In genomic region chr3:194421-194820, GRCh38 we compare ENCODE assay signal across 37 cellular contexts. TPM values are rescaled to one million over a fixed set of nuclear protein-coding genes. Genes with fewer than 3 reads are reported as not detected.
"Had no signal": no experiment of that assay in that cellular context is flagged by ENCODE, and none has a peak within 500 bp of the region (broad histone marks: within the 10 kb centered on the region; RNA-seq: fewer than 3 reads in every experiment).

No MANE protein-coding gene starts in this region.

- H3K36me3 ChIP-seq: ascending aorta, brain microvascular endothelial cell, esophagus squamous epithelium, gastroesophageal sphincter, heart right ventricle had no signal

- H3K27me3 ChIP-seq: ascending aorta had no signal

- H3K27ac Mint-ChIP-seq: activated CD4-positive, alpha-beta memory T cell treated with anti-CD3 and anti-CD28 coated beads for 36 hours; activated CD4-positive, alpha-beta T cell treated with anti-CD3 and anti-CD28 coated beads for 36 hours; activated CD4-positive, alpha-beta T cell treated with anti-CD3 and anti-CD28 coated beads, Interleukin-2, amount 10 ng/mL, durations not matched to agents 24 days and 14 days; activated CD8-positive, alpha-beta memory T cell treated with anti-CD3 and anti-CD28 coated beads, Interleukin-2, amount 10 ng/mL, durations not matched to agents 7 days and 5 days; activated CD8-positive, alpha-beta T cell treated with anti-CD3 and anti-CD28 coated beads, Interleukin-2, amount 10 ng/mL, durations not matched to agents 7 days and 5 days; activated naive CD4-positive, alpha-beta T cell treated with anti-CD3 and anti-CD28 coated beads for 36 hours; activated naive CD4-positive, alpha-beta T cell treated with anti-CD3 and anti-CD28 coated beads, Interleukin-2, amount 50 U/mL, for 24 hours; activated naive CD8-positive, alpha-beta T cell treated with anti-CD3 and anti-CD28 coated beads for 36 hours; activated naive CD8-positive, alpha-beta T cell treated with anti-CD3 and anti-CD28 coated beads, Interleukin-2, amount 50 U/mL, for 24 hours; activated T-helper 1 cell treated with anti-CD3 and anti-CD28 coated beads, Interleukin-12 subunit alpha, Interleukin-12 subunit beta, Interleukin-2, Interleukin-4 antibody, amounts not matched to agents 30 ng/mL and 10 ng/mL and 1 ng/mL, durations not matched to agents 14 hours and 24 hours and 36 hours; activated T-helper 2 cell treated with anti-CD3 and anti-CD28 coated beads, Interferon-gamma antibody, Interleukin-2, Interleukin-4, amounts not matched to agents 10 μg/mL and 5 μg/mL and 100 μg/mL, durations not matched to agents 14 hours and 24 hours and 36 hours; effector memory CD8-positive, alpha-beta T cell; T-helper 17 cell; T-helper 2 cell treated with Interferon-gamma antibody and Interleukin-4, amounts not matched to agents 5 μg/mL and 100 μg/mL, for 36 hours had no signal

- DNase-seq: activated CD4-positive, alpha-beta memory T cell treated with anti-CD3 and anti-CD28 coated beads for 36 hours; activated CD4-positive, alpha-beta T cell treated with anti-CD3 and anti-CD28 coated beads for 36 hours; activated CD4-positive, alpha-beta T cell treated with anti-CD3 and anti-CD28 coated beads, Interleukin-2, amount 10 ng/mL, durations not matched to agents 24 days and 14 days; activated CD4-positive, CD25-positive, alpha-beta regulatory T cell; activated CD4-positive, CD25-positive, alpha-beta regulatory T cell treated with anti-CD3 and anti-CD28 coated beads, Interleukin-2, amount 50 U/mL, for 72 hours; activated CD8-positive, alpha-beta memory T cell treated with anti-CD3 and anti-CD28 coated beads, Interleukin-2, amount 10 ng/mL, durations not matched to agents 7 days and 5 days; activated CD8-positive, alpha-beta memory T cell treated with anti-CD3 and anti-CD28 coated beads, Interleukin-2, amount 50 U/mL, for 4 hours; activated CD8-positive, alpha-beta T cell treated with anti-CD3 and anti-CD28 coated beads, Interleukin-2, amount 10 ng/mL, durations not matched to agents 7 days and 5 days; activated effector memory CD4-positive, alpha-beta T cell treated with anti-CD3 and anti-CD28 coated beads, Interleukin-2, amount 50 U/mL, for 16 hours; activated naive CD4-positive, alpha-beta T cell treated with anti-CD3 and anti-CD28 coated beads for 36 hours; activated naive CD8-positive, alpha-beta T cell treated with anti-CD3 and anti-CD28 coated beads for 36 hours; activated naive CD8-positive, alpha-beta T cell treated with anti-CD3 and anti-CD28 coated beads, Interleukin-2, amount 50 U/mL, for 24 hours; activated T-cell treated with anti-CD3 and anti-CD28 coated beads, Interleukin-2, amount 50 U/mL, for 1 hour; activated T-cell treated with anti-CD3 and anti-CD28 coated beads, Interleukin-2, amount 50 U/mL, for 48 hours; brain microvascular endothelial cell; cortex of kidney; dermis blood vessel endothelial cell; effector CD4-positive, alpha-beta T cell; effector memory CD8-positive, alpha-beta T cell; esophagus squamous epithelium; foreskin melanocyte; heart right ventricle; T-helper 1 cell; T-helper 17 cell; T1000 had no signal

- ATAC-seq: activated CD4-positive, alpha-beta T cell treated with anti-CD3 and anti-CD28 coated beads for 36 hours; activated CD8-positive, alpha-beta memory T cell treated with anti-CD3 and anti-CD28 coated beads, Interleukin-2, amount 10 ng/mL, durations not matched to agents 7 days and 5 days; activated CD8-positive, alpha-beta T cell treated with anti-CD3 and anti-CD28 coated beads, Interleukin-2, amount 10 ng/mL, durations not matched to agents 7 days and 5 days; activated naive CD8-positive, alpha-beta T cell treated with anti-CD3 and anti-CD28 coated beads, Interleukin-2, amount 50 U/mL, for 24 hours; effector memory CD8-positive, alpha-beta T cell; gastroesophageal sphincter; heart right ventricle; T-helper 17 cell had no signal

- H3K9me3 ChIP-seq: ascending aorta, esophagus squamous epithelium, gastroesophageal sphincter had no signal

- H3K4me3 Mint-ChIP-seq: activated CD4-positive, alpha-beta memory T cell treated with anti-CD3 and anti-CD28 coated beads for 36 hours; activated CD4-positive, alpha-beta T cell treated with anti-CD3 and anti-CD28 coated beads for 36 hours; activated CD4-positive, alpha-beta T cell treated with anti-CD3 and anti-CD28 coated beads, Interleukin-2, amount 10 ng/mL, durations not matched to agents 24 days and 14 days; activated CD8-positive, alpha-beta memory T cell treated with anti-CD3 and anti-CD28 coated beads, Interleukin-2, amount 10 ng/mL, durations not matched to agents 7 days and 5 days; activated CD8-positive, alpha-beta T cell treated with anti-CD3 and anti-CD28 coated beads, Interleukin-2, amount 10 ng/mL, durations not matched to agents 7 days and 5 days; activated naive CD4-positive, alpha-beta T cell treated with anti-CD3 and anti-CD28 coated beads for 36 hours; activated naive CD4-positive, alpha-beta T cell treated with anti-CD3 and anti-CD28 coated beads, Interleukin-2, amount 50 U/mL, for 24 hours; activated naive CD8-positive, alpha-beta T cell treated with anti-CD3 and anti-CD28 coated beads for 36 hours; activated naive CD8-positive, alpha-beta T cell treated with anti-CD3 and anti-CD28 coated beads, Interleukin-2, amount 50 U/mL, for 24 hours; activated T-helper 1 cell treated with anti-CD3 and anti-CD28 coated beads, Interleukin-12 subunit alpha, Interleukin-12 subunit beta, Interleukin-2, Interleukin-4 antibody, amounts not matched to agents 30 ng/mL and 10 ng/mL and 1 ng/mL, durations not matched to agents 14 hours and 24 hours and 36 hours; central memory CD8-positive, alpha-beta T cell; effector memory CD8-positive, alpha-beta T cell; T-helper 17 cell; T-helper 2 cell treated with Interferon-gamma antibody and Interleukin-4, amounts not matched to agents 5 μg/mL and 100 μg/mL, for 36 hours had no signal

- H3K4me3 ChIP-seq: ascending aorta, esophagus squamous epithelium, gastroesophageal sphincter, heart right ventricle had no signal

- H3K4me1 Mint-ChIP-seq: activated naive CD8-positive, alpha-beta T cell treated with anti-CD3 and anti-CD28 coated beads for 36 hours; central memory CD8-positive, alpha-beta T cell; T-helper 17 cell had no signal

- H3K36me3 Mint-ChIP-seq: activated naive CD4-positive, alpha-beta T cell treated with anti-CD3 and anti-CD28 coated beads, Interleukin-2, amount 50 U/mL, for 24 hours; activated naive CD8-positive, alpha-beta T cell treated with anti-CD3 and anti-CD28 coated beads for 36 hours had no signal

- H3K9me3 Mint-ChIP-seq: activated CD4-positive, alpha-beta memory T cell treated with anti-CD3 and anti-CD28 coated beads for 36 hours; activated naive CD8-positive, alpha-beta T cell treated with anti-CD3 and anti-CD28 coated beads for 36 hours; activated T-helper 1 cell treated with anti-CD3 and anti-CD28 coated beads, Interleukin-12 subunit alpha, Interleukin-12 subunit beta, Interleukin-2, Interleukin-4 antibody, amounts not matched to agents 30 ng/mL and 10 ng/mL and 1 ng/mL, durations not matched to agents 14 hours and 24 hours and 36 hours; activated T-helper 2 cell treated with anti-CD3 and anti-CD28 coated beads, Interferon-gamma antibody, Interleukin-2, Interleukin-4, amounts not matched to agents 10 μg/mL and 5 μg/mL and 100 μg/mL, durations not matched to agents 14 hours and 24 hours and 36 hours had no signal

- H3K27ac ChIP-seq: ascending aorta, brain microvascular endothelial cell, epithelial cell of prostate, esophagus squamous epithelium, gastroesophageal sphincter, heart right ventricle had no signal

RNA-seq across cellular contexts. Expression of gene CHL1, which starts 2.1 kb away (rescaled TPM):
- total RNA-seq: activated CD4-positive, alpha-beta memory T cell treated with anti-CD3 and anti-CD28 coated beads for 36 hours; activated CD4-positive, alpha-beta T cell treated with anti-CD3 and anti-CD28 coated beads for 36 hours; activated CD4-positive, alpha-beta T cell treated with anti-CD3 and anti-CD28 coated beads, Interleukin-2, amount 10 ng/mL, durations not matched to agents 24 days and 14 days; activated CD8-positive, alpha-beta memory T cell treated with anti-CD3 and anti-CD28 coated beads for 36 hours; activated CD8-positive, alpha-beta memory T cell treated with anti-CD3 and anti-CD28 coated beads, Interleukin-2, amount 10 ng/mL, durations not matched to agents 7 days and 5 days; activated CD8-positive, alpha-beta T cell treated with anti-CD3 and anti-CD28 coated beads, Interleukin-2, amount 10 ng/mL, durations not matched to agents 7 days and 5 days; activated naive CD4-positive, alpha-beta T cell treated with anti-CD3 and anti-CD28 coated beads for 36 hours; activated naive CD8-positive, alpha-beta T cell treated with anti-CD3 and anti-CD28 coated beads for 36 hours; activated T-helper 1 cell treated with anti-CD3 and anti-CD28 coated beads, Interleukin-12 subunit alpha, Interleukin-12 subunit beta, Interleukin-2, Interleukin-4 antibody, amounts not matched to agents 30 ng/mL and 10 ng/mL and 1 ng/mL, durations not matched to agents 14 hours and 24 hours and 36 hours; activated T-helper 2 cell treated with anti-CD3 and anti-CD28 coated beads, Interferon-gamma antibody, Interleukin-2, Interleukin-4, amounts not matched to agents 10 μg/mL and 5 μg/mL and 100 μg/mL, durations not matched to agents 14 hours and 24 hours and 36 hours; endothelial cell of umbilical vein; fibroblast of villous mesenchyme; glomerular endothelial cell had no signal
- polyA plus RNA-seq: endothelial cell of umbilical vein had no signal
